In genomic region chr11:96279018-96279417, GRCh38 we compare ENCODE assay signal across 14 cellular contexts.
DNase-seq lines count a peak whose midpoint lies in the region; ATAC-seq, FAIRE-seq and TF ChIP-seq lines count a peak whose summit lies in the region.
"Had no signal": no experiment of that assay in that cellular context is flagged by ENCODE, and none has a peak within 500 bp of the region (broad histone marks: within the 10 kb centered on the region; RNA-seq: fewer than 3 reads in every experiment).

No MANE protein-coding gene starts in this region.

- ATAC-seq in HG03442 (IDR thresholded peaks at IDR 0.05; ENCODE audit: unreplicated experiment) = peak; percentile 20
- ATAC-seq: body of pancreas had no signal

- peaks cover 36% of the 10 kb centered on the region for H3K4me1 ChIP-seq in mammary epithelial cell (ENCODE audit: insufficient read depth, low read length)
- H3K4me1 ChIP-seq: body of pancreas had no signal

- peaks cover 18% of the 10 kb centered on the region for H3K79me2 ChIP-seq in mammary epithelial cell (ENCODE audit: insufficient read depth, low read length)

- TF ChIP-seq CTCF in mammary epithelial cell (conservative IDR thresholded peaks at IDR 0.05 in 1 of 2, IDR thresholded peaks at IDR 0.05 in 1 of 2; ENCODE audit: extremely low read depth in 1 of 2, insufficient read depth in 1 of 2, low read depth in 1 of 2, low read length in 2 of 2) (no peak), osteocyte (IDR thresholded peaks at IDR 0.05) (no peak)

- peak overlapping the region; percentile 89 for H3K27ac ChIP-seq in mammary epithelial cell (ENCODE audit: insufficient read depth, low read depth, low read length)

- H3K27ac Mint-ChIP-seq in osteocyte (ENCODE audit: unreplicated experiment) = peak overlapping the region; percentile 77

- DNase-seq in GM19239 (ENCODE audit: insufficient read length, low spot score) = no peak
- DNase-seq in mammary epithelial cell = no peak
- no peak for DNase-seq in osteocyte (ENCODE audit: extremely low spot score, unreplicated experiment)
- no peak for DNase-seq in NCI-H2196 (lab: John Stamatoyannopoulos, UW; ENCODE audit: unreplicated experiment)
- DNase-seq in T-helper 9 cell = no peak
- no peak for DNase-seq in NCI-H2107 (lab: John Stamatoyannopoulos, UW)
- no peak for DNase-seq in OCI-M1 (lab: John Stamatoyannopoulos, UW)
- DNase-seq: body of pancreas; MV-4-11; nucleus accumbens; stimulated activated CD4-positive, alpha-beta T cell treated with anti-CD3 and anti-CD28 coated beads, Interleukin-4, amount 100 ng/mL, for 4 hours; SW 1271 had no signal

- dilution Hi-C loops in mammary epithelial cell (cut with HindIII; ENCODE audit: low sequenced_read_pairs) = loop anchor here (5.0 kb wide), 1 partner anchor 38 kb away; no protein-coding TSS in a partner anchor

- in situ Hi-C loops in mammary epithelial cell (cut with MboI; ENCODE audit: low sequenced_read_pairs in 2 of 2) = loop anchor here in 1 of 2 donors (5.0 kb wide), 1 partner anchor 63 kb away; the partner anchor contains the start of gene MAML2

- no peaks in the 10 kb centered on the region for H3K9me3 ChIP-seq in mammary epithelial cell (replicated peaks; ENCODE audit: insufficient read depth, low read length)
- H3K9me3 ChIP-seq: body of pancreas had no signal

- peak; percentile 83 for FAIRE-seq in GM19239 (lab: Jason Lieb, UNC)
- FAIRE-seq: islet of Langerhans had no signal

- peaks cover 4% of the 10 kb centered on the region for H3K36me3 Mint-ChIP-seq in osteocyte (ENCODE audit: unreplicated experiment)

- H3K9ac ChIP-seq in mammary epithelial cell (ENCODE audit: insufficient read depth, low read length) = peak overlapping the region; percentile 50

- no peaks in the 10 kb centered on the region for H3K36me3 ChIP-seq in mammary epithelial cell (ENCODE audit: insufficient read depth, low read length)

- H4K20me1 ChIP-seq in mammary epithelial cell (ENCODE audit: insufficient read depth, low read length) = no peaks in the 10 kb centered on the region

- CTCF ChIA-PET in mammary epithelial cell (lab: Charles Lee; ENCODE audit: low non-redundant PET) = no interaction called here

- H3K9me3 Mint-ChIP-seq in osteocyte (ENCODE audit: unreplicated experiment) = no peaks in the 10 kb centered on the region

- H3K27me3 Mint-ChIP-seq in osteocyte (ENCODE audit: unreplicated experiment) = no peaks in the 10 kb centered on the region

- H3K27me3 ChIP-seq in mammary epithelial cell (ENCODE audit: insufficient read depth, low read length) = no peaks in the 10 kb centered on the region
- H3K27me3 ChIP-seq: body of pancreas had no signal

- H3K4me3 ChIP-seq in mammary epithelial cell (replicated peaks in 1 of 3; ENCODE audit: insufficient read depth in 1 of 3, low read depth in 2 of 3, low read length in 3 of 3) = no peak overlapping the region
- H3K4me3 ChIP-seq: body of pancreas had no signal

- no peak overlapping the region for H3K4me3 Mint-ChIP-seq in osteocyte (ENCODE audit: unreplicated experiment)

- BruUV-seq in mammary epithelial cell (replicated peaks; lab: Mats Ljungman, UMichigan) = no TSS peak

- peak overlapping the region; percentile 34 for H3K4me2 ChIP-seq in mammary epithelial cell (ENCODE audit: insufficient read depth, low read depth, low read length)

- WGBS in mammary epithelial cell (ENCODE audit: low coverage, missing lambda C conversion rate) = 67% methylated on average over 3 of the region's 3 CpGs

- H3K4me1 Mint-ChIP-seq in osteocyte (ENCODE audit: unreplicated experiment) = peaks cover 52% of the 10 kb centered on the region

- intact Hi-C loops in mammary epithelial cell (cut with micrococcal nuclease) = loop anchor here (2.0 kb wide), 1 partner anchor 16 kb away; no protein-coding TSS in a partner anchor

- H2AFZ ChIP-seq in mammary epithelial cell (ENCODE audit: low read depth, low read length) = no peak overlapping the region
